In the genomic region with DNA sequence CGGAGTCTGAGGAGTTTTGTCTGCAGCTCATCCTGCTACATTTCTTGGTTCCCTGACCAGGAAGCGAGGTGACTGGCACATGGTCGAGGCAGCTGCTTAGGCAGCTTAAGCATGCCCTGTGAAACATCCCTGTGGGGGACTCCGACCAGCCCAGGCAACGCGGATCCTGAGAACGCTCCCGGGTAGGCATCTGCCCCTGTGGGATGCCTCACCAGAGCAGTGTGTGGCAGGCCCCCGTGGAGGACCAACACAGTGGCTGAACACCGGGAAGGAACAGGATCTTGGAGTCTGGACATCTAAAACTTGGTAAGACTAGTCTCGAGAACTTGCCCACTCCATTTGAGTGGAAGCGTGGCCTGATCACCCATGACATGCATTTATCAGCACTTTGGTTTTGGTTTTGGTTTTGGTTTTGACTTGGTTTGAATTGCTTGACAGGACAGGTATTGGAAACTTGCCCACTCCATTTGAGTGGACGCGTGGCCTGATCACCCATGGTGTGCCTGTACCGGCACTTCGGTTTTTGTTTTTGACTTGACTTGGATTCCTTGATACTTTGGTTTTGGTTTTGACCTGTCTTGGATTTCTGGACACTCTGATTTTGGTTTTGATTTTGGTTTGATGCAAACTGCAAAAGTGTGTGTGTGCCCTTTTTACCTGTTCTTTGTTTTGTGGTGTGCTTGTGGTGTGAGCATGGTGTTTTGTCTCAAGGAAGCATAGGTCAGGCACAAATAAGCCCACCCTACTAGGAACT, we compare ENCODE assay signal across 1 cellular context.
A peak's percentile ranks its signal among the peaks of the same experiment; 100 is the strongest.
TF ChIP-seq lines count a peak whose summit lies in the region.

No MANE protein-coding gene starts in this region.

TF ChIP-seq in K562, 482 proteins besides CTCF, POLR2A, EP300 and RAD21:
- TF ChIP-seq CTBP1 (IDR thresholded peaks at IDR 0.05; ENCODE audit: borderline replicate concordance) (no peak), KDM1A (IDR thresholded peaks at IDR 0.05) (peak; percentile 95 to 97), TAF15 (IDR thresholded peaks at IDR 0.05; ENCODE audit: low read depth, low read length) (no peak), HMGN3 (IDR thresholded peaks at IDR 0.05; ENCODE audit: borderline replicate concordance, extremely low read depth, insufficient read length, low read depth, low read length) (no peak), ELF2 (CRISPR knock-in tag; IDR thresholded peaks at IDR 0.05) (no peak), CHD1 (IDR thresholded peaks at IDR 0.05; ENCODE audit: low read length) (no peak), HDAC1 (IDR thresholded peaks at IDR 0.05) (peak in 1 of 2 experiments; percentile 72; a peak in 2 of 4 replicates), MEIS2 (IDR thresholded peaks at IDR 0.05; ENCODE audit: partially characterized antibody) (no peak), KLF16 (IDR thresholded peaks at IDR 0.05) (no peak), SMARCE1 (IDR thresholded peaks at IDR 0.05) (no peak), NFIC (IDR thresholded peaks at IDR 0.05) (peak; percentile 45; the same call in 1 of the 2 replicates), FIP1L1 (IDR thresholded peaks at IDR 0.05; ENCODE audit: low read depth, low read length, poor library complexity, severe bottlenecking) (no peak), CBFB (CRISPR knock-in tag; IDR thresholded peaks at IDR 0.05) (0 out of 2 replicates have a peak, but pooled peaks have one; percentile 53), PTRF (tag; IDR thresholded peaks at IDR 0.05) (no peak), SRF (CRISPR knock-in tag; IDR thresholded peaks at IDR 0.05) (no peak), DACH1 (IDR thresholded peaks at IDR 0.05; ENCODE audit: partially characterized antibody) (no peak), FOXP1 (CRISPR knock-in tag; IDR thresholded peaks at IDR 0.05) (no peak), HDGF (IDR thresholded peaks at IDR 0.05) (no peak), ZC3H8 (IDR thresholded peaks at IDR 0.05) (no peak)
- TF ChIP-seq, protein P1, sequence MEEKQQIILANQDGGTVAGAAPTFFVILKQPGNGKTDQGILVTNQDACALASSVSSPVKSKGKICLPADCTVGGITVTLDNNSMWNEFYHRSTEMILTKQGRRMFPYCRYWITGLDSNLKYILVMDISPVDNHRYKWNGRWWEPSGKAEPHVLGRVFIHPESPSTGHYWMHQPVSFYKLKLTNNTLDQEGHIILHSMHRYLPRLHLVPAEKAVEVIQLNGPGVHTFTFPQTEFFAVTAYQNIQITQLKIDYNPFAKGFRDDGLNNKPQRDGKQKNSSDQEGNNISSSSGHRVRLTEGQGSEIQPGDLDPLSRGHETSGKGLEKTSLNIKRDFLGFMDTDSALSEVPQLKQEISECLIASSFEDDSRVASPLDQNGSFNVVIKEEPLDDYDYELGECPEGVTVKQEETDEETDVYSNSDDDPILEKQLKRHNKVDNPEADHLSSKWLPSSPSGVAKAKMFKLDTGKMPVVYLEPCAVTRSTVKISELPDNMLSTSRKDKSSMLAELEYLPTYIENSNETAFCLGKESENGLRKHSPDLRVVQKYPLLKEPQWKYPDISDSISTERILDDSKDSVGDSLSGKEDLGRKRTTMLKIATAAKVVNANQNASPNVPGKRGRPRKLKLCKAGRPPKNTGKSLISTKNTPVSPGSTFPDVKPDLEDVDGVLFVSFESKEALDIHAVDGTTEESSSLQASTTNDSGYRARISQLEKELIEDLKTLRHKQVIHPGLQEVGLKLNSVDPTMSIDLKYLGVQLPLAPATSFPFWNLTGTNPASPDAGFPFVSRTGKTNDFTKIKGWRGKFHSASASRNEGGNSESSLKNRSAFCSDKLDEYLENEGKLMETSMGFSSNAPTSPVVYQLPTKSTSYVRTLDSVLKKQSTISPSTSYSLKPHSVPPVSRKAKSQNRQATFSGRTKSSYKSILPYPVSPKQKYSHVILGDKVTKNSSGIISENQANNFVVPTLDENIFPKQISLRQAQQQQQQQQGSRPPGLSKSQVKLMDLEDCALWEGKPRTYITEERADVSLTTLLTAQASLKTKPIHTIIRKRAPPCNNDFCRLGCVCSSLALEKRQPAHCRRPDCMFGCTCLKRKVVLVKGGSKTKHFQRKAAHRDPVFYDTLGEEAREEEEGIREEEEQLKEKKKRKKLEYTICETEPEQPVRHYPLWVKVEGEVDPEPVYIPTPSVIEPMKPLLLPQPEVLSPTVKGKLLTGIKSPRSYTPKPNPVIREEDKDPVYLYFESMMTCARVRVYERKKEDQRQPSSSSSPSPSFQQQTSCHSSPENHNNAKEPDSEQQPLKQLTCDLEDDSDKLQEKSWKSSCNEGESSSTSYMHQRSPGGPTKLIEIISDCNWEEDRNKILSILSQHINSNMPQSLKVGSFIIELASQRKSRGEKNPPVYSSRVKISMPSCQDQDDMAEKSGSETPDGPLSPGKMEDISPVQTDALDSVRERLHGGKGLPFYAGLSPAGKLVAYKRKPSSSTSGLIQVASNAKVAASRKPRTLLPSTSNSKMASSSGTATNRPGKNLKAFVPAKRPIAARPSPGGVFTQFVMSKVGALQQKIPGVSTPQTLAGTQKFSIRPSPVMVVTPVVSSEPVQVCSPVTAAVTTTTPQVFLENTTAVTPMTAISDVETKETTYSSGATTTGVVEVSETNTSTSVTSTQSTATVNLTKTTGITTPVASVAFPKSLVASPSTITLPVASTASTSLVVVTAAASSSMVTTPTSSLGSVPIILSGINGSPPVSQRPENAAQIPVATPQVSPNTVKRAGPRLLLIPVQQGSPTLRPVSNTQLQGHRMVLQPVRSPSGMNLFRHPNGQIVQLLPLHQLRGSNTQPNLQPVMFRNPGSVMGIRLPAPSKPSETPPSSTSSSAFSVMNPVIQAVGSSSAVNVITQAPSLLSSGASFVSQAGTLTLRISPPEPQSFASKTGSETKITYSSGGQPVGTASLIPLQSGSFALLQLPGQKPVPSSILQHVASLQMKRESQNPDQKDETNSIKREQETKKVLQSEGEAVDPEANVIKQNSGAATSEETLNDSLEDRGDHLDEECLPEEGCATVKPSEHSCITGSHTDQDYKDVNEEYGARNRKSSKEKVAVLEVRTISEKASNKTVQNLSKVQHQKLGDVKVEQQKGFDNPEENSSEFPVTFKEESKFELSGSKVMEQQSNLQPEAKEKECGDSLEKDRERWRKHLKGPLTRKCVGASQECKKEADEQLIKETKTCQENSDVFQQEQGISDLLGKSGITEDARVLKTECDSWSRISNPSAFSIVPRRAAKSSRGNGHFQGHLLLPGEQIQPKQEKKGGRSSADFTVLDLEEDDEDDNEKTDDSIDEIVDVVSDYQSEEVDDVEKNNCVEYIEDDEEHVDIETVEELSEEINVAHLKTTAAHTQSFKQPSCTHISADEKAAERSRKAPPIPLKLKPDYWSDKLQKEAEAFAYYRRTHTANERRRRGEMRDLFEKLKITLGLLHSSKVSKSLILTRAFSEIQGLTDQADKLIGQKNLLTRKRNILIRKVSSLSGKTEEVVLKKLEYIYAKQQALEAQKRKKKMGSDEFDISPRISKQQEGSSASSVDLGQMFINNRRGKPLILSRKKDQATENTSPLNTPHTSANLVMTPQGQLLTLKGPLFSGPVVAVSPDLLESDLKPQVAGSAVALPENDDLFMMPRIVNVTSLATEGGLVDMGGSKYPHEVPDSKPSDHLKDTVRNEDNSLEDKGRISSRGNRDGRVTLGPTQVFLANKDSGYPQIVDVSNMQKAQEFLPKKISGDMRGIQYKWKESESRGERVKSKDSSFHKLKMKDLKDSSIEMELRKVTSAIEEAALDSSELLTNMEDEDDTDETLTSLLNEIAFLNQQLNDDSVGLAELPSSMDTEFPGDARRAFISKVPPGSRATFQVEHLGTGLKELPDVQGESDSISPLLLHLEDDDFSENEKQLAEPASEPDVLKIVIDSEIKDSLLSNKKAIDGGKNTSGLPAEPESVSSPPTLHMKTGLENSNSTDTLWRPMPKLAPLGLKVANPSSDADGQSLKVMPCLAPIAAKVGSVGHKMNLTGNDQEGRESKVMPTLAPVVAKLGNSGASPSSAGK (IDR thresholded peaks at IDR 0.05) = 0 out of 2 replicates have a peak, but pooled peaks have one; percentile 8
- TF ChIP-seq, protein P2, sequence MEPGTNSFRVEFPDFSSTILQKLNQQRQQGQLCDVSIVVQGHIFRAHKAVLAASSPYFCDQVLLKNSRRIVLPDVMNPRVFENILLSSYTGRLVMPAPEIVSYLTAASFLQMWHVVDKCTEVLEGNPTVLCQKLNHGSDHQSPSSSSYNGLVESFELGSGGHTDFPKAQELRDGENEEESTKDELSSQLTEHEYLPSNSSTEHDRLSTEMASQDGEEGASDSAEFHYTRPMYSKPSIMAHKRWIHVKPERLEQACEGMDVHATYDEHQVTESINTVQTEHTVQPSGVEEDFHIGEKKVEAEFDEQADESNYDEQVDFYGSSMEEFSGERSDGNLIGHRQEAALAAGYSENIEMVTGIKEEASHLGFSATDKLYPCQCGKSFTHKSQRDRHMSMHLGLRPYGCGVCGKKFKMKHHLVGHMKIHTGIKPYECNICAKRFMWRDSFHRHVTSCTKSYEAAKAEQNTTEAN (CRISPR knock-in tag; IDR thresholded peaks at IDR 0.05) = no peak
- TF ChIP-seq, protein P3, sequence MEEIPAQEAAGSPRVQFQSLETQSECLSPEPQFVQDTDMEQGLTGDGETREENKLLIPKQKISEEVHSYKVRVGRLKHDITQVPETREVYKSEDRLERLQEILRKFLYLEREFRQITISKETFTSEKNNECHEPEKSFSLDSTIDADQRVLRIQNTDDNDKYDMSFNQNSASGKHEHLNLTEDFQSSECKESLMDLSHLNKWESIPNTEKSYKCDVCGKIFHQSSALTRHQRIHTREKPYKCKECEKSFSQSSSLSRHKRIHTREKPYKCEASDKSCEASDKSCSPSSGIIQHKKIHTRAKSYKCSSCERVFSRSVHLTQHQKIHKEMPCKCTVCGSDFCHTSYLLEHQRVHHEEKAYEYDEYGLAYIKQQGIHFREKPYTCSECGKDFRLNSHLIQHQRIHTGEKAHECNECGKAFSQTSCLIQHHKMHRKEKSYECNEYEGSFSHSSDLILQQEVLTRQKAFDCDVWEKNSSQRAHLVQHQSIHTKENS (CRISPR knock-in tag; IDR thresholded peaks at IDR 0.05) = no peak
- TF ChIP-seq, protein P4, sequence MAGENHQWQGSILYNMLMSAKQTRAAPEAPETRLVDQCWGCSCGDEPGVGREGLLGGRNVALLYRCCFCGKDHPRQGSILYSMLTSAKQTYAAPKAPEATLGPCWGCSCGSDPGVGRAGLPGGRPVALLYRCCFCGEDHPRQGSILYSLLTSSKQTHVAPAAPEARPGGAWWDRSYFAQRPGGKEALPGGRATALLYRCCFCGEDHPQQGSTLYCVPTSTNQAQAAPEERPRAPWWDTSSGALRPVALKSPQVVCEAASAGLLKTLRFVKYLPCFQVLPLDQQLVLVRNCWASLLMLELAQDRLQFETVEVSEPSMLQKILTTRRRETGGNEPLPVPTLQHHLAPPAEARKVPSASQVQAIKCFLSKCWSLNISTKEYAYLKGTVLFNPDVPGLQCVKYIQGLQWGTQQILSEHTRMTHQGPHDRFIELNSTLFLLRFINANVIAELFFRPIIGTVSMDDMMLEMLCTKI (IDR thresholded peaks at IDR 0.05; ENCODE audit: partially characterized antibody) = no peak
- TF ChIP-seq, protein P5, sequence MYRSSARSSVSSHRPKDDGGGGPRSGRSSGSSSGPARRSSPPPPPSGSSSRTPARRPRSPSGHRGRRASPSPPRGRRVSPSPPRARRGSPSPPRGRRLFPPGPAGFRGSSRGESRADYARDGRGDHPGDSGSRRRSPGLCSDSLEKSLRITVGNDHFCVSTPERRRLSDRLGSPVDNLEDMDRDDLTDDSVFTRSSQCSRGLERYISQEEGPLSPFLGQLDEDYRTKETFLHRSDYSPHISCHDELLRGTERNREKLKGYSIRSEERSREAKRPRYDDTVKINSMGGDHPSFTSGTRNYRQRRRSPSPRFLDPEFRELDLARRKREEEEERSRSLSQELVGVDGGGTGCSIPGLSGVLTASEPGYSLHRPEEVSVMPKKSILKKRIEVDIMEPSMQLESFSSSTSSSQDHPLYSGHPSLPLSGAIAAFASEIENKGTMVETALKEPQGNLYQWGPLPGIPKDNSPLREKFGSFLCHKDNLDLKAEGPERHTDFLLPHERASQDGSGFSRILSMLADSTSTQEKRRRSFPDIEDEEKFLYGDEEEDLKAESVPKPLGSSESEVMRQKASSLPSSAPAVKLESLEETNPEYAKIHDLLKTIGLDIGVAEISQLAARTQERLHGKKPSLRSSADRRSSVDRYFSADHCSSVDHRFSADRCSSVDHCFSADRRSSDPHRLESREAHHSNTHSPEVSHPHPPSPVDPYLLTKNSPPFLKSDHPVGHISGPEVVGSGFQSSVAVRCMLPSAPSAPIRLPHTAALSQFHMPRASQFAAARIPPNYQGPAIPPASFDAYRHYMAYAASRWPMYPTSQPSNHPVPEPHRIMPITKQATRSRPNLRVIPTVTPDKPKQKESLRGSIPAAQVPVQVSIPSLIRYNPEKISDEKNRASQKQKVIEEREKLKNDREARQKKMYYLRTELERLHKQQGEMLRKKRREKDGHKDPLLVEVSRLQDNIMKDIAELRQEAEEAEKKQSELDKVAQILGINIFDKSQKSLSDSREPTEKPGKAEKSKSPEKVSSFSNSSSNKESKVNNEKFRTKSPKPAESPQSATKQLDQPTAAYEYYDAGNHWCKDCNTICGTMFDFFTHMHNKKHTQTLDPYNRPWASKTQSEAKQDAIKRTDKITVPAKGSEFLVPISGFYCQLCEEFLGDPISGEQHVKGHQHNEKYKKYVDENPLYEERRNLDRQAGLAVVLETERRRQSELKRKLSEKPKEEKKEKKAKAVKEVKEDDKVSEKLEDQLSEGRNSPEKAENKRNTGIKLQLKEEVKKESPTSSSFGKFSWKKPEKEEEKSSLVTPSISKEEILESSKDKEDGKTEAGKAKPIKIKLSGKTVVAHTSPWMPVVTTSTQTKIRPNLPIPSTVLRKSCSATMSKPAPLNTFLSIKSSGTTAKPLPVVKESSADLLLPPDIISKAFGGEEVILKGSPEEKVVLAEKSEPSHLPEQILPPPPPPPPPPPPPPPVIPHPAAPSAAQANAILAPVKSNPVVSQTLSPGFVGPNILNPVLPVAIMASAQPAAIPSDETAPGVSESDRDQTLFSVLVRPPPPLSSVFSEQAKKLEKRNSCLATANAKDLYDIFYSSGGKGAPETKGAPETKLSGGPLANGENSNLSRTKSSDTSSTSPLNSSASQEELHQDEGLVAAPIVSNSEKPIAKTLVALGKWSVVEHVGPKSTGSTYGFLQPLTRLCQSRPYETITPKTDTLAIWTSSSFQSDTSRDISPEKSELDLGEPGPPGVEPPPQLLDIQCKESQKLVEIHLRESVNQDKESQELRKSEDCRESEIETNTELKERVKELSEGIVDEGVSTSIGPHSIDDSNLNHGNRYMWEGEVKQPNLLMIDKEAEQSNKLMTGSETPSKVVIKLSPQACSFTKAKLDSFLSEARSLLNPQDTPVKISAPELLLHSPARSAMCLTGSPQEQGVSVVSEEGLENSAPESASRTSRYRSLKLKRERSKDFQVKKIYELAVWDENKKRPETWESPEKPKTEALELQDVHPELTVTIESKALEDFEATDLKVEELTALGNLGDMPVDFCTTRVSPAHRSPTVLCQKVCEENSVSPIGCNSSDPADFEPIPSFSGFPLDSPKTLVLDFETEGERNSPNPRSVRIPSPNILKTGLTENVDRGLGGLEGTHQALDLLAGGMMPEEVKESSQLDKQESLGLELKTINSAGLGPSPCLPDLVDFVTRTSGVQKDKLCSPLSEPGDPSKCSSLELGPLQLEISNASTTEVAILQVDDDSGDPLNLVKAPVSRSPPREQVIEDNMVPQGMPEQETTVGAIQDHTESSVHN (IDR thresholded peaks at IDR 0.05; ENCODE audit: borderline replicate concordance in 1 of 2, low read depth in 1 of 2) = peak in 1 of 2 experiments; percentile 21; a peak in 1 of 4 replicates
